Comparison of ENCODE assay signal across 1 cellular context in genomic region chr19:2195361-2195760, GRCh38.
TF ChIP-seq lines count a peak whose summit lies in the region.

No MANE protein-coding gene starts in this region.

TF ChIP-seq in K562, 482 proteins besides CTCF, POLR2A, EP300 and RAD21:
- TF ChIP-seq POLR2G (IDR thresholded peaks at IDR 0.05; ENCODE audit: low read depth, low read length) (0 out of 2 replicates have a peak, but pooled peaks have one; percentile 24), TAL1 (IDR thresholded peaks at IDR 0.05) (no peak), RBM15 (IDR thresholded peaks at IDR 0.05; ENCODE audit: insufficient read depth, low read length) (no peak)
